In genomic region chr9:86281577-86282076, GRCh38 we compare ENCODE assay signal across 9 cellular contexts. TPM values are rescaled to one million over a fixed set of nuclear protein-coding genes. Genes with fewer than 3 reads are reported as not detected.
DNase-seq lines count a peak whose midpoint lies in the region; TF ChIP-seq lines count a peak whose summit lies in the region.
"Had no signal": no experiment of that assay in that cellular context is flagged by ENCODE, and none has a peak within 500 bp of the region (broad histone marks: within the 10 kb centered on the region; RNA-seq: fewer than 3 reads in every experiment).

No MANE protein-coding gene starts in this region.

- peak overlapping the region; percentile 76 to 91 for H3K9ac ChIP-seq in colonic mucosa (ENCODE audit: low read depth in 2 of 2, low read length in 2 of 2)
- H3K9ac ChIP-seq in muscle layer of colon (ENCODE audit: low read length): peak overlapping the region; percentile 84

- no peaks in the 10 kb centered on the region for H3K27me3 ChIP-seq in colonic mucosa
- no peaks in the 10 kb centered on the region for H3K27me3 ChIP-seq in muscle layer of colon (ENCODE audit: control insufficient read depth in 1 of 2, insufficient read depth in 2 of 2, low read length in 2 of 2)

- H3K9me3 ChIP-seq in colonic mucosa (no peaks in the 10 kb centered on the region), muscle layer of colon (ENCODE audit: low read length) (no peaks in the 10 kb centered on the region)

- DNase-seq in NCI-H2196 (lab: John Stamatoyannopoulos, UW; ENCODE audit: unreplicated experiment) (peak; percentile 46), NCI-H2196 treated with DMSO at 0.1 percent for 48 hours (lab: John Stamatoyannopoulos, UW; ENCODE audit: unreplicated experiment) (no peak), HCEC 1CT (peak; percentile 38), NCI-H460 (ENCODE audit: extremely low read depth, low read depth) (peak; percentile 12), colonic mucosa (no peak), NCI-H510A treated with DMSO at 0.1 percent for 48 hours (lab: John Stamatoyannopoulos, UW) (no peak), posterior vena cava (ENCODE audit: low spot score) (no peak)

- H3K27ac ChIP-seq in colonic mucosa (peak overlapping the region; percentile 97), muscle layer of colon (ENCODE audit: low read depth, low read length) (peak overlapping the region; percentile 91)

- intact Hi-C loops in colonic mucosa (cut with DNase I): no loop called here
- intact Hi-C loops in posterior vena cava (cut with DNase I): no loop called here

- H3K4me1 ChIP-seq in colonic mucosa (peaks cover 3% of the 10 kb centered on the region), muscle layer of colon (ENCODE audit: insufficient read depth, low read length) (peaks cover 32% of the 10 kb centered on the region)

- peak overlapping the region; percentile 79 for H3K4me3 ChIP-seq in colonic mucosa
- H3K4me3 ChIP-seq in muscle layer of colon (ENCODE audit: low read depth in 1 of 2, low read length in 2 of 2): peak overlapping the region; percentile 66 to 76

- no peak for TF ChIP-seq CTCF in colonic mucosa (IDR thresholded peaks at IDR 0.05)

- H3K36me3 ChIP-seq in colonic mucosa: no peaks in the 10 kb centered on the region
- no peaks in the 10 kb centered on the region for H3K36me3 ChIP-seq in muscle layer of colon (ENCODE audit: insufficient read depth, low read length)

RNA-seq across cellular contexts. Expression of gene ISCA1, which starts 0.7 kb away (rescaled TPM):
- 79.1 and 83.8 TPM in 2 replicates for total RNA-seq in NCI-H460 (2014; rRNA removed; shearing (Covaris generic))
- polyA plus RNA-seq in NCI-H460 (2014; cell fraction: nucleus; rRNA removed): 54.5 and 59.2 TPM in 2 replicates
- 10 to 100 TPM; 20.3 to 22.4 TPM for total RNA-seq in colonic mucosa
- 10 to 100 TPM; 27.4 to 30.9 TPM for total RNA-seq in posterior vena cava

RNA-seq across cellular contexts. Expression of gene C9orf153, which starts 22.2 kb away (rescaled TPM):
- total RNA-seq in NCI-H460 (2014; rRNA removed; shearing (Covaris generic)): 0.14 and 0.40 TPM in 2 replicates
- polyA plus RNA-seq in NCI-H460 (2014; cell fraction: nucleus; rRNA removed): 0.08 and 0.18 TPM in 2 replicates
- total RNA-seq in colonic mucosa (not detected), posterior vena cava (under 1 TPM; 0.24 to 0.28 TPM)
- total RNA-seq: frontal cortex had no signal

Comparison
In these comparisons a context has a peak if more than half of its experiments do, and no peak if none do; other contexts are left out.
1. DNase-seq: peak in NCI-H2196 (single experiment), HCEC 1CT (single experiment) and NCI-H460 (single experiment); none in NCI-H2196 treated with DMSO at 0.1 percent for 48 hours (single experiment), colonic mucosa (single experiment), NCI-H510A treated with DMSO at 0.1 percent for 48 hours (single experiment) and posterior vena cava (single experiment).